8 cellular contexts compared by ENCODE assay signal in the genomic region with DNA sequence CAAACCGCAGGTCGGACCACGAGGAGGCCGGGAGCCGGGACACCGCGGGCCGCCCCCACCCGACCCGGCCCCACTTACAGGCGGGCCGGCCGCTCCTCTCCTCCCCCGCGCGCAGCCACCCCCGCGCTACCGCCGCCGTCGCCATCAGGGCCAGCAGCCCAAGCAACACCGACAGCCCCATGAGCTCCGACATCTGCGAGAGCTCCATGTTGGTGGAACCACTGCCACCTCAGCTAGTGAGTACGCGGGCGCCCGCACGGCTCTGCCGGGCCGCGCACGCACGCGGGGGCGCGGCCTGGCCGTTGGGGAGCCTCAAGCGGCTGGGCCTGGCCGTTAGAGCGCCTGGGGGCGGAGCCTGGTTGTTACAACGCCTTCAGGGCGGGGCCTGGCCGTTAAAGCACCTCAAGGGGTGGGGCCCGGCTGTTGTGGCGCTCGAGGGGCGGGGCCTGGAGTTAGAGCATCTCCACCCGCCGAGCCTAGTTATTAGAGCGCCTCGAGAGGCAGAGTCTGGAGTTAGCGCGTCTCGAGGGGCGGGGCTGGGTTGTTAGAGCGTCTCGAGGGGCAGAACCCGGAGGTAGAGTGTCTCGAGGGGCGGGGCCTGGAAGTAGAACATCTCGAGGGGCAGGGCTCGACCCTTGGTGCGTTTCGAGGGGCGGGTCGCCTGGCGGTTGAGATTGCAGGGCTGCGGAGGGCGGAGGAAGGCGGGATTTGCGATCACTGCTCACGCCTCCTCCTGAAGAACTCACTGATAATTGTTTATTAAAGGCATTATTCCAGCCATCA. TPM values are rescaled to one million over a fixed set of nuclear protein-coding genes. Genes with fewer than 3 reads are reported as not detected.
DNase-seq lines count a peak whose midpoint lies in the region; ATAC-seq and TF ChIP-seq lines count a peak whose summit lies in the region.

TBL2 (minus strand) TSS at position 238 of the 783 bp plus-strand sequence; CDS start at position 208, 30 bp downstream.

- H3K4me1 ChIP-seq in right lobe of liver = peaks cover 0 to 9% (median 2%) of the 10 kb centered on the region in 4 donors

- peak within 1 kb of the TSS; percentile 86 for H3K4me3 Mint-ChIP-seq in CD4-positive, alpha-beta T cell

- peak within 1 kb of the TSS; percentile 78 for H3K27ac ChIP-seq in CD4-positive, alpha-beta T cell (ENCODE audit: low read depth, low read length)
- peak within 1 kb of the TSS; percentile 57 to 89 (median 66) for H3K27ac ChIP-seq in right lobe of liver

- TF ChIP-seq CTCF in CD4-positive, alpha-beta T cell (IDR thresholded peaks at IDR 0.05) = no peak
- peak in 3 of 4 donors; percentile 15 to 29 (median 22) for TF ChIP-seq CTCF in right lobe of liver (IDR thresholded peaks at IDR 0.05)

- peaks cover 0 to 14% (median 7%) of the 10 kb centered on the region in 4 donors for H3K36me3 ChIP-seq in right lobe of liver

- POLR2A ChIA-PET in CD4-positive, alpha-beta T cell (lab: Charles Lee) = interaction anchor here (0.6 to 2.3 kb wide), 12 partner anchors 9 to 162 kb away, joined by 3 to 38 read pairs (median 5); partner anchors contain the start of genes ABHD11, BAZ1B and BCL7B

- peaks cover 23% of the 10 kb centered on the region for H3K4me1 Mint-ChIP-seq in CD4-positive, alpha-beta T cell (ENCODE audit: low read depth)

- H3K27ac Mint-ChIP-seq in CD4-positive, alpha-beta T cell = peak within 1 kb of the TSS; percentile 89

- H3K9me3 ChIP-seq in CD4-positive, alpha-beta T cell (ENCODE audit: control insufficient read depth, low read length) = no peaks in the 10 kb centered on the region
- no peaks in the 10 kb centered on the region for H3K9me3 ChIP-seq in right lobe of liver

- peak within 1 kb of the TSS; percentile 85 to 98 (median 93) for H3K4me3 ChIP-seq in right lobe of liver

- 1% methylated on average over 43 of the region's 75 CpGs for WGBS in right lobe of liver (ENCODE audit: insufficient coverage, low coverage, low lambda C conversion rate, missing lambda C conversion rate)

- ATAC-seq in CD4-positive, alpha-beta T cell (ENCODE audit: poor library complexity) = peak; percentile 89
- ATAC-seq in GM19397 (IDR thresholded peaks at IDR 0.05; ENCODE audit: unreplicated experiment) = peak; percentile 87
- ATAC-seq in HG03571 (IDR thresholded peaks at IDR 0.05; ENCODE audit: unreplicated experiment) = peak; percentile 85
- peak; percentile 94 to 99 (median 96) for ATAC-seq in right lobe of liver

- no peaks in the 10 kb centered on the region for H3K27me3 Mint-ChIP-seq in CD4-positive, alpha-beta T cell

- no peaks in the 10 kb centered on the region for H3K9me3 Mint-ChIP-seq in CD4-positive, alpha-beta T cell

- peaks cover 20% of the 10 kb centered on the region for H3K36me3 Mint-ChIP-seq in CD4-positive, alpha-beta T cell (ENCODE audit: low read depth)

- peak; percentile 96 to 99 (median 99) for DNase-seq in CD4-positive, alpha-beta T cell
- DNase-seq in NCI-H82 (lab: John Stamatoyannopoulos, UW) (peak; percentile 100), dermis microvascular lymphatic vessel endothelial cell (ENCODE audit: low read depth in 2 of 2) (peak; percentile 93 to 99), right lobe of liver (peak; percentile 99)
- DNase-seq in activated CD4-positive, alpha-beta T cell treated with anti-CD3 and anti-CD28 coated beads, Interleukin-2, amount 50 U/mL, for 48 hours = peak; percentile 99
- peak; percentile 98 to 99 for DNase-seq in stimulated activated CD4-positive, alpha-beta T cell treated with anti-CD3 and anti-CD28 coated beads, Interleukin-4, amount 100 ng/mL, for 4 hours

- TF ChIP-seq POLR2A in right lobe of liver (IDR thresholded peaks at IDR 0.05) = peak; percentile 88

- CTCF ChIA-PET in CD4-positive, alpha-beta T cell (lab: Charles Lee) = interaction anchor here (1.2 to 1.5 kb wide), 3 partner anchors 9 to 156 kb away, joined by 3 to 5 read pairs (median 3); no protein-coding TSS in a partner anchor

- intact Hi-C loops in CD4-positive, alpha-beta T cell (cut with DNase I, micrococcal nuclease) = loop anchor here (1.0 to 2.0 kb wide), 3 partner anchors 21 to 104 kb away; partner anchors contain the start of genes BAZ1B (in 2 of the 2), BCL7B (in 2 of the 2), BUD23 (in 1 of the 2) and DNAJC30 (in 1 of the 2)
- intact Hi-C loops in right lobe of liver (cut with DNase I) = no loop called here

- no peaks in the 10 kb centered on the region for H3K27me3 ChIP-seq in CD4-positive, alpha-beta T cell (ENCODE audit: control insufficient read depth, insufficient read depth, low read length)
- H3K27me3 ChIP-seq in right lobe of liver = no peaks in the 10 kb centered on the region

RNA-seq across cellular contexts. Expression of gene TBL2, which starts in this region (rescaled TPM):
- total RNA-seq in CD4-positive, alpha-beta T cell = 10 to 100 TPM; 25.2 to 27.2 TPM
- total RNA-seq in dermis microvascular lymphatic vessel endothelial cell (38.6 and 70.0 TPM in 2 replicates), right lobe of liver (10 to 100 TPM; 12.3 to 31.1 (median 16.6) TPM)

Comparison
In these comparisons a context has a peak if more than half of its experiments do, and no peak if none do; other contexts are left out.
1. Peak in every context shown above with its lines: DNase-seq, ATAC-seq, H3K4me3 ChIP-seq and H3K27ac ChIP-seq.
2. intact Hi-C loops: an anchor here in CD4-positive, alpha-beta T cell (1.0 to 2.0 kb wide); none called in right lobe of liver.